8 cellular contexts compared by ENCODE assay signal in genomic region chr22:18000441-18001039, GRCh38. TPM values are rescaled to one million over a fixed set of nuclear protein-coding genes. Genes with fewer than 3 reads are reported as not detected.
DNase-seq lines count a peak whose midpoint lies in the region; ATAC-seq and TF ChIP-seq lines count a peak whose summit lies in the region.

No MANE protein-coding gene starts in this region.

- TF ChIP-seq CTCF in mesothelial cell of epicardium (IDR thresholded peaks at IDR 0.05; ENCODE audit: unreplicated experiment) (no peak), tibial nerve (IDR thresholded peaks at IDR 0.05) (no peak)

- ATAC-seq in GM19463 (IDR thresholded peaks at IDR 0.05; ENCODE audit: unreplicated experiment) (no peak), GM18870 (IDR thresholded peaks at IDR 0.05; ENCODE audit: unreplicated experiment) (no peak)

- no peak for TF ChIP-seq EP300 in tibial nerve (IDR thresholded peaks at IDR 0.05)

- peak overlapping the region; percentile 80 to 97 (median 86) for H3K27ac ChIP-seq in tibial nerve

- 0% methylated on average over 2 to 37 of the region's 52 CpGs for WGBS in tibial nerve, 2 donors

- peaks cover 4% of the 10 kb centered on the region for H3K36me3 Mint-ChIP-seq in T-helper 2 cell treated with Interferon-gamma antibody and Interleukin-4, amounts not matched to agents 5 μg/mL and 100 μg/mL, for 36 hours (ENCODE audit: low read depth)
- no peaks in the 10 kb centered on the region for H3K36me3 Mint-ChIP-seq in mesothelial cell of epicardium

- TF ChIP-seq POLR2A in tibial nerve (IDR thresholded peaks at IDR 0.05): no peak

- no peak overlapping the region for H3K27ac Mint-ChIP-seq in T-helper 2 cell treated with Interferon-gamma antibody and Interleukin-4, amounts not matched to agents 5 μg/mL and 100 μg/mL, for 36 hours
- peak overlapping the region; percentile 51 for H3K27ac Mint-ChIP-seq in mesothelial cell of epicardium

- peak overlapping the region; percentile 63 for H3K4me3 Mint-ChIP-seq in T-helper 2 cell treated with Interferon-gamma antibody and Interleukin-4, amounts not matched to agents 5 μg/mL and 100 μg/mL, for 36 hours
- H3K4me3 Mint-ChIP-seq in mesothelial cell of epicardium: peak overlapping the region; percentile 74

- peaks cover 34% of the 10 kb centered on the region for H3K4me1 Mint-ChIP-seq in T-helper 2 cell treated with Interferon-gamma antibody and Interleukin-4, amounts not matched to agents 5 μg/mL and 100 μg/mL, for 36 hours (ENCODE audit: low read depth)
- peaks cover 12% of the 10 kb centered on the region for H3K4me1 Mint-ChIP-seq in mesothelial cell of epicardium

- H3K36me3 ChIP-seq in tibial nerve: no peaks in the 10 kb centered on the region

- H3K4me3 ChIP-seq in tibial nerve: peak overlapping the region; percentile 75 to 92 (median 85)

- no peaks in the 10 kb centered on the region for H3K27me3 ChIP-seq in tibial nerve

- peaks cover 0 to 32% (median 9%) of the 10 kb centered on the region in 4 donors for H3K4me1 ChIP-seq in tibial nerve

- H3K9me3 ChIP-seq in tibial nerve: no peaks in the 10 kb centered on the region

- H3K9me3 Mint-ChIP-seq in T-helper 2 cell treated with Interferon-gamma antibody and Interleukin-4, amounts not matched to agents 5 μg/mL and 100 μg/mL, for 36 hours: no peaks in the 10 kb centered on the region
- no peaks in the 10 kb centered on the region for H3K9me3 Mint-ChIP-seq in mesothelial cell of epicardium

- DNase-seq in DMS53 (lab: John Stamatoyannopoulos, UW): peak; percentile 45
- DNase-seq in DMS53 treated with DMSO at 0.1 percent for 48 hours (lab: John Stamatoyannopoulos, UW; ENCODE audit: unreplicated experiment): no peak
- DNase-seq in T-helper 2 cell treated with Interferon-gamma antibody and Interleukin-4, amounts not matched to agents 5 μg/mL and 100 μg/mL, for 36 hours (ENCODE audit: low spot score): peak; percentile 15
- DNase-seq in dermis blood vessel endothelial cell: peak; percentile 42
- DNase-seq in mesothelial cell of epicardium (ENCODE audit: low spot score in 2 of 2, unreplicated experiment in 2 of 2): peak in 1 of 2 experiments; percentile 58
- no peak for DNase-seq in tibial nerve (ENCODE audit: low spot score in 2 of 2)

- H3K27me3 Mint-ChIP-seq in T-helper 2 cell treated with Interferon-gamma antibody and Interleukin-4, amounts not matched to agents 5 μg/mL and 100 μg/mL, for 36 hours (ENCODE audit: low read depth): peaks cover 14% of the 10 kb centered on the region
- H3K27me3 Mint-ChIP-seq in mesothelial cell of epicardium (ENCODE audit: low read depth): no peaks in the 10 kb centered on the region

RNA-seq across cellular contexts. Expression of gene MICAL3, which starts 23.8 kb away (rescaled TPM):
- total RNA-seq in dermis blood vessel endothelial cell (40.2 and 43.4 TPM in 2 replicates), mesothelial cell of epicardium (94.2 to 103 TPM (median 95.0 TPM) in 3 replicates), tibial nerve (10 to 100 TPM; 45.2 to 56.3 (median 46.3) TPM)

Comparison
In these comparisons a context has a peak if more than half of its experiments do, and no peak if none do; other contexts are left out.
1. DNase-seq: peak in DMS53 (single experiment), T-helper 2 cell treated with Interferon-gamma antibody and Interleukin-4, amounts not matched to agents 5 μg/mL and 100 μg/mL, for 36 hours (single experiment) and dermis blood vessel endothelial cell (single experiment); none in DMS53 treated with DMSO at 0.1 percent for 48 hours (single experiment) and tibial nerve (0 of 2).